8 cellular contexts compared by ENCODE assay signal in genomic region chr17:8153957-8154607, GRCh38. TPM values are rescaled to one million over a fixed set of nuclear protein-coding genes. Genes with fewer than 3 reads are reported as not detected.
DNase-seq lines count a peak whose midpoint lies in the region; ATAC-seq and TF ChIP-seq lines count a peak whose summit lies in the region.

No MANE protein-coding gene starts in this region.

- peak overlapping the region; percentile 97 to 100 for H3K9ac ChIP-seq in mucosa of rectum (ENCODE audit: low read depth in 1 of 2, low read length in 2 of 2)

- DNase-seq in AG08396 (ENCODE audit: low spot score) (peak; percentile 92), HAP-1 (ENCODE audit: low spot score in 2 of 2) (peak; percentile 86 to 99), PC-9 (peak; percentile 77 to 99), activated T-helper 1 cell treated with Interleukin-2 at 50 U/mL for 16 hours (ENCODE audit: low read depth) (peak; percentile 76)
- DNase-seq in stimulated activated CD8-positive, alpha-beta memory T cell treated with anti-CD3 and anti-CD28 coated beads, Interleukin-15, amount 100 ng/mL, for 48 hours (ENCODE audit: low read depth in 2 of 2): peak; percentile 74 to 84

- H3K4me3 ChIP-seq in HAP-1: peak overlapping the region; percentile 15
- 0 out of 2 replicates have a peak overlapping the region, but pooled peaks have one; percentile 5 for H3K4me3 ChIP-seq in PC-9
- H3K4me3 ChIP-seq in esophagus (ENCODE audit: low read depth in 1 of 2, low read length in 2 of 2): peak overlapping the region; percentile 85 to 87
- H3K4me3 ChIP-seq in mucosa of rectum (ENCODE audit: low read length in 2 of 2): peak overlapping the region; percentile 95 to 99

- H3K9me3 ChIP-seq in HAP-1 (no peaks in the 10 kb centered on the region), PC-9 (ENCODE audit: insufficient read depth, low read depth) (no peaks in the 10 kb centered on the region), esophagus (ENCODE audit: control insufficient read depth in 2 of 2, insufficient read depth in 1 of 2, low read depth in 1 of 2, low read length in 1 of 2) (no peaks in the 10 kb centered on the region), mucosa of rectum (ENCODE audit: control insufficient read depth in 2 of 2, low read length in 2 of 2) (no peaks in the 10 kb centered on the region)

- H3F3A ChIP-seq in PC-9 (ENCODE audit: insufficient read depth, low read depth): peaks cover 22% of the 10 kb centered on the region; the same call in 1 of the 2 replicates

- TF ChIP-seq CTCF in PC-9 (conservative IDR thresholded peaks at IDR 0.05): no peak

- BruUV-seq in PC-9 (replicated peaks; lab: Mats Ljungman, UMichigan): no TSS peak

- 0 out of 2 replicates have a peak, but pooled peaks cover 6% of the 10 kb centered on the region for H3K79me2 ChIP-seq in PC-9 (ENCODE audit: low read depth)

- H3K27ac ChIP-seq in PC-9 (peak overlapping the region; percentile 27; the same call in 1 of the 2 replicates), esophagus (ENCODE audit: low read depth in 2 of 2, low read length in 1 of 2) (peak overlapping the region; percentile 100), mucosa of rectum (ENCODE audit: low read depth in 2 of 2, low read length in 2 of 2) (peak overlapping the region; percentile 98 to 100)

- ATAC-seq in GM21515 (IDR thresholded peaks at IDR 0.05; ENCODE audit: unreplicated experiment): no peak

- H3K36me3 ChIP-seq in HAP-1 (replicated peaks) (peaks cover 25% of the 10 kb centered on the region), PC-9 (ENCODE audit: low read depth) (no peaks in the 10 kb centered on the region), esophagus (ENCODE audit: control insufficient read depth in 2 of 2, insufficient read depth in 2 of 2, low read length in 1 of 2) (peaks cover 6 to 14% of the 10 kb centered on the region in 2 donors), mucosa of rectum (ENCODE audit: control insufficient read depth in 2 of 2, insufficient read depth in 2 of 2, low read length in 2 of 2) (peaks cover 15 to 19% of the 10 kb centered on the region in 2 donors)

- POLR2A ChIA-PET in PC-9 (lab: Charles Lee; ENCODE audit: unreplicated experiment): interaction anchor here (0.6 to 0.7 kb wide), 3 partner anchors 19 to 283 kb away, joined by 3 to 8 read pairs (median 7); no protein-coding TSS in a partner anchor

- in situ Hi-C loops in HAP-1 (cut with MboI; ENCODE audit: low sequenced_read_pairs): loop anchor here (25.0 kb wide), 1 partner anchor 917 kb away; the partner anchor contains the start of genes DVL2, GABARAP and PHF23

- no peak overlapping the region for H2AFZ ChIP-seq in PC-9

- H4K20me1 ChIP-seq in PC-9 (ENCODE audit: insufficient read depth): no peaks in the 10 kb centered on the region; the same call in 1 of the 2 replicates

- peak overlapping the region; percentile 85 for H3K4me2 ChIP-seq in PC-9

- no peaks in the 10 kb centered on the region for H3K9me2 ChIP-seq in PC-9 (ENCODE audit: insufficient read depth)

- CTCF ChIA-PET in PC-9 (lab: Charles Lee): interaction anchor here (0.6 kb wide), 1 partner anchor 20 kb away, joined by 3 read pairs; no protein-coding TSS in a partner anchor

- H3K4me1 ChIP-seq in HAP-1 (peaks cover 44% of the 10 kb centered on the region), PC-9 (replicated peaks; ENCODE audit: insufficient read depth) (peaks cover 25% of the 10 kb centered on the region), esophagus (ENCODE audit: control insufficient read depth in 2 of 2, insufficient read depth in 2 of 2, low read length in 1 of 2) (peaks cover 2 to 27% of the 10 kb centered on the region in 2 donors), mucosa of rectum (ENCODE audit: control insufficient read depth in 2 of 2, insufficient read depth in 2 of 2, low read length in 2 of 2) (peaks cover 56 to 62% of the 10 kb centered on the region in 2 donors)

- intact Hi-C loops in PC-9 (cut with micrococcal nuclease; ENCODE audit: unreplicated experiment): loop anchor here (2.0 kb wide), 1 partner anchor 265 kb away; the partner anchor contains the start of gene CHD3

- 4 to 6% methylated on average over 22 of the region's 22 CpGs for WGBS in esophagus, 2 donors

- no peaks in the 10 kb centered on the region for H3K27me3 ChIP-seq in HAP-1 (ENCODE audit: low read depth)
- H3K27me3 ChIP-seq in PC-9 (ENCODE audit: insufficient read depth, low read depth): no peaks in the 10 kb centered on the region
- H3K27me3 ChIP-seq in esophagus (ENCODE audit: control insufficient read depth in 1 of 2, insufficient read depth in 2 of 2, low read length in 2 of 2): no peaks in the 10 kb centered on the region
- H3K27me3 ChIP-seq in mucosa of rectum (ENCODE audit: control insufficient read depth in 2 of 2, insufficient read depth in 2 of 2, low read length in 2 of 2): no peaks in the 10 kb centered on the region

RNA-seq across cellular contexts. Expression of gene PER1, which starts 1.9 kb away (rescaled TPM):
- 60.2 and 78.7 TPM in 2 replicates for total RNA-seq in PC-9 (2021)
- 10 to 100 TPM; 44.7 to 85.2 TPM for polyA plus RNA-seq in esophagus

RNA-seq across cellular contexts. Expression of gene VAMP2, which starts 8.7 kb away (rescaled TPM):
- total RNA-seq in PC-9 (2021): 29.3 and 35.1 TPM in 2 replicates
- 10 to 100 TPM; 21.9 to 22.4 TPM for polyA plus RNA-seq in esophagus

RNA-seq across cellular contexts. Expression of gene TMEM107, which starts 22.1 kb away (rescaled TPM):
- total RNA-seq in PC-9 (2021): 58.5 and 59.1 TPM in 2 replicates
- polyA plus RNA-seq in esophagus: 1 to 10 TPM; 5.6 to 8.9 TPM

RNA-seq across cellular contexts. Expression of gene HES7, which starts 30.2 kb away (rescaled TPM):
- 2.6 and 9.0 TPM in 2 replicates for total RNA-seq in PC-9 (2021)
- under 1 TPM; 0.15 to 0.24 TPM for polyA plus RNA-seq in esophagus

RNA-seq across cellular contexts. Expression of gene ALOXE3, which starts 35.8 kb away (rescaled TPM):
- total RNA-seq in PC-9 (2021): 0.70 and 1.4 TPM in 2 replicates
- 1 to 10 TPM in 1 of 2 donors, under 1 TPM in 1; 0.43 to 1.7 TPM for polyA plus RNA-seq in esophagus

Comparison
In these comparisons a context has a peak if more than half of its experiments do, and no peak if none do; other contexts are left out.
1. H3K4me3 ChIP-seq: peak in every context shown above with its lines; median percentile 97 in mucosa of rectum; 86 in esophagus; 15 in HAP-1; 5 in PC-9.
2. H3K27ac ChIP-seq: peak in every context shown above with its lines; median percentile 100 in esophagus; 99 in mucosa of rectum; 27 in PC-9.